ENCODE assay signal across 8 cellular contexts in the genomic region with DNA sequence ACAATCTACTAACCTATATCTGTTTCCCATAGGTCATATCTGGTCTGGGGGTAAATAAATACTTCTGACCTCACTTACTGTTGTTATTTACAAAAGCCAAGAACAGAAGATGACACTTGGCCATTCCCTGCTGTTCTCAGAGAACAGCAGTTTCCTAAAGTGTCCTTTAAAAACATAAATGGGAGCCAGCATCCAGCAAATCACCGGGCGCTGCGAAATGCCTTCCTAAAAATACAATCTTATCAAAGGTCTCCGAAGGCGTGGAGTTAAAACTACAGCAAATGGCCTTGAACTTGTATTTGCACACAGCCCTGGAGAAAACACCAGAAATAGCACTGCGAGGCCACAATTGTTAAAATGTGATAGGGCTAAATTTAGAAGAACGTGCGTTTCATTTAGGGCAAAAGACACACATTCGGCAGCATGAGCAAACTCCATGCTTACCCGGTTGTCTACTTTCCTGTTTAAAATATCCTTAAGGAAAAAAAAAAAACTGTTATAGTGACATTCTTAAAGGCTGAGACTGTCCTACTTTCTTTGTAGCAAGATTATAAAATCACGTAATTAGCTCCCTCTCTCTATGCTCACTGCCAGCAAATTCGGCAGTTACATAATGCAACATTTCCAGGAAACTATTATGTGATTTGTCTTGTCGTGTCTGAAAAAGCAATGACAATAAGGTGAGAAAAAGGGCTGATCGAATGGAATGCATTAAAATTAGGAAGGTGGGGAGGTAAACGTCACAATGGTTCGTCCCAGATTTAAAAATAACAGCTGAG. TPM values are rescaled to one million over a fixed set of nuclear protein-coding genes. Genes with fewer than 3 reads are reported as not detected.
A peak's percentile ranks its signal among the peaks of the same experiment; 100 is the strongest.
DNase-seq lines count a peak whose midpoint lies in the region; ATAC-seq and TF ChIP-seq lines count a peak whose summit lies in the region.

No MANE protein-coding gene starts in this region.

- peak overlapping the region; percentile 94 for H3K27ac Mint-ChIP-seq in activated naive CD8-positive, alpha-beta T cell

- peaks cover 61% of the 10 kb centered on the region for H3K4me1 Mint-ChIP-seq in activated naive CD8-positive, alpha-beta T cell (ENCODE audit: low read depth)

- CTCF ChIA-PET in AG04449 (lab: Yijun Ruan, JAX): interaction anchor here (0.6 to 3.1 kb wide), 6 partner anchors 9 to 506 kb away, joined by 3 to 15 read pairs (median 5); no protein-coding TSS in a partner anchor

- no peaks in the 10 kb centered on the region for H3K9me3 ChIP-seq in right cardiac atrium (ENCODE audit: control insufficient read depth, low read length)

- peaks cover 11% of the 10 kb centered on the region for H3K27me3 Mint-ChIP-seq in activated naive CD8-positive, alpha-beta T cell

- POLR2A ChIA-PET in AG04449 (lab: Yijun Ruan, JAX): interaction anchor here (1.2 kb wide), 1 partner anchor 93 kb away, joined by 3 read pairs; no protein-coding TSS in a partner anchor

- TF ChIP-seq CTCF in AG04449 (IDR thresholded peaks at IDR 0.05; ENCODE audit: insufficient read depth, low read length, missing control alignments): no peak
- TF ChIP-seq CTCF in HFF-Myc (IDR thresholded peaks at IDR 0.05; ENCODE audit: low read depth, low read length, missing control alignments): no peak
- no peak for TF ChIP-seq CTCF in retinal pigment epithelial cell (conservative IDR thresholded peaks at IDR 0.05; ENCODE audit: low read depth, low read length)

- H3K4me3 ChIP-seq in AG04449 (ENCODE audit: low read depth, low read length) (peak overlapping the region; percentile 87), HFF-Myc (replicated peaks; ENCODE audit: low read depth, low read length) (peak overlapping the region; percentile 74), right cardiac atrium (ENCODE audit: low read length) (peak overlapping the region; percentile 100), retinal pigment epithelial cell (ENCODE audit: low read length) (peak overlapping the region; percentile 85)

- peak in 1 of 2 donors; percentile 15 for ATAC-seq in right cardiac atrium
- ATAC-seq in HG03342 (IDR thresholded peaks at IDR 0.05; ENCODE audit: unreplicated experiment): no peak
- ATAC-seq in GM21526 (IDR thresholded peaks at IDR 0.05; ENCODE audit: low FRiP score, unreplicated experiment): no peak

- no peaks in the 10 kb centered on the region for H3K9me3 Mint-ChIP-seq in activated naive CD8-positive, alpha-beta T cell (ENCODE audit: low read depth)

- H3K4me1 ChIP-seq in right cardiac atrium (ENCODE audit: control insufficient read depth, insufficient read depth, low read length): peaks cover 9% of the 10 kb centered on the region

- H3K27me3 ChIP-seq in right cardiac atrium (ENCODE audit: control insufficient read depth, insufficient read depth): no peaks in the 10 kb centered on the region

- H3K4me3 Mint-ChIP-seq in activated naive CD8-positive, alpha-beta T cell: peak overlapping the region; percentile 99

- intact Hi-C loops in right cardiac atrium (cut with DNase I): loop anchor here (5.0 to 10.0 kb wide), 6 partner anchors 57 to 387 kb away; partner anchors contain the start of gene AUH (in 2 of the 4)

- WGBS in right cardiac atrium: 2% methylated on average over 16 of the region's 16 CpGs

- DNase-seq in AG04449 (ENCODE audit: low read depth, low spot score) (no peak), HFF-Myc (ENCODE audit: extremely low read depth, low read depth) (no peak), right cardiac atrium (peak in 2 of 3 donors; percentile 58), retinal pigment epithelial cell (ENCODE audit: low read depth) (no peak), mesenteric fat pad (ENCODE audit: low spot score) (no peak)

- peak overlapping the region; percentile 97 for H3K27ac ChIP-seq in right cardiac atrium (ENCODE audit: low read length)

- H3K36me3 Mint-ChIP-seq in activated naive CD8-positive, alpha-beta T cell: no peaks in the 10 kb centered on the region

RNA-seq across cellular contexts. Expression of gene NFIL3, which starts 1.5 kb away (rescaled TPM):
- total RNA-seq in right cardiac atrium (10 to 100 TPM; 26.7 to 44.5 (median 32.2) TPM), mesenteric fat pad (179 TPM)
- 43.7 TPM for polyA plus RNA-seq in right cardiac atrium

Comparison
In these comparisons a context has a peak if more than half of its experiments do, and no peak if none do; other contexts are left out.
1. DNase-seq: peak in right cardiac atrium (2 of 3); none in AG04449 (single experiment), HFF-Myc (single experiment), retinal pigment epithelial cell (single experiment) and mesenteric fat pad (single experiment).
2. Peak in every context shown above with its lines, with median percentiles within 50 percentile points of each other: H3K4me3 ChIP-seq.